19 cellular contexts compared by ENCODE assay signal in the genomic region with DNA sequence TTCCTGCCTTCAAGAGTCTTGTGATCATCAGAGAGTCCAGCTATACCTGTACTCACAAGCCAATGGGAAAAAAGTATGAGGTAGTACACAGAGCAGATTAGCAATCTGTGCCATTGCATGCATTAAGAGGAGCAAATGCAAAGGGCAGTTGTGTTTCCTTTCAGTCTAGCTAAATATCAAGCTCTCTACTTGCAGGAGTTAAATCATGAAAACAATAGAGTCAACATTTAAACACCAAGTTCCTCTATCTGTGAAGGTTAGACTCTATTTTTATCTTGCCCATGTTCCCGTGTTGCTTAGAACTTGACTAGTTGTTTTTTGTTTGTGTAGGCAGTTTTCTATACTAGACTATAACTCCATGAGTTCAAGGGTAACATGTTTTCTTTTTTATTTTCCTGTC. TPM values are rescaled to one million over a fixed set of nuclear protein-coding genes. Genes with fewer than 3 reads are reported as not detected.
DNase-seq lines count a peak whose midpoint lies in the region; ATAC-seq, FAIRE-seq and TF ChIP-seq lines count a peak whose summit lies in the region.
"Had no signal": no experiment of that assay in that cellular context is flagged by ENCODE, and none has a peak within 500 bp of the region (broad histone marks: within the 10 kb centered on the region; RNA-seq: fewer than 3 reads in every experiment).

No MANE protein-coding gene starts in this region.

- no peaks in the 10 kb centered on the region for H3K27me3 ChIP-seq in MM.1S (replicated peaks; ENCODE audit: insufficient read depth, low read length)
- peaks cover 0 to 15% (median 10%) of the 10 kb centered on the region in 4 experiments; a peak in 6 of 7 replicates for H3K27me3 ChIP-seq in H1 (replicated peaks in 1 of 4; ENCODE audit: control insufficient read depth in 3 of 4, extremely low read depth in 1 of 4, insufficient read depth in 3 of 4, low read length in 3 of 4)
- no peaks in the 10 kb centered on the region for H3K27me3 ChIP-seq in right lobe of liver
- no peaks in the 10 kb centered on the region for H3K27me3 ChIP-seq in upper lobe of right lung
- H3K27me3 ChIP-seq in H7 (ENCODE audit: control insufficient read depth, insufficient read depth, low read length): peaks cover 10% of the 10 kb centered on the region

- H2BK20ac ChIP-seq in H1 (ENCODE audit: low read length): no peak overlapping the region; the same call in 1 of the 2 replicates

- H2AFZ ChIP-seq in MM.1S (ENCODE audit: low read length) (0 out of 2 replicates have a peak overlapping the region, but pooled peaks have one; percentile 0), H1 (ENCODE audit: low read length) (no peak overlapping the region)
- H2AFZ ChIP-seq: GM23248 had no signal

- H3K4me2 ChIP-seq in A549: no peak overlapping the region
- H3K4me2 ChIP-seq in MM.1S (ENCODE audit: low read depth, low read length): peak overlapping the region; percentile 40; the same call in 1 of the 2 replicates
- H3K4me2 ChIP-seq in H1 (ENCODE audit: insufficient read depth in 1 of 2, low read depth in 2 of 2, low read length in 2 of 2): no peak overlapping the region

- H4K20me1 ChIP-seq in MM.1S (ENCODE audit: insufficient read depth, low read length) (no peaks in the 10 kb centered on the region), H1 (replicated peaks in 1 of 2; ENCODE audit: control insufficient read depth in 1 of 2, insufficient read depth in 2 of 2, low read length in 2 of 2) (no peaks in the 10 kb centered on the region)

- POLR2A ChIA-PET in A549 (lab: Yijun Ruan, JAX): no interaction called here
- POLR2A ChIA-PET in H1 (lab: Charles Lee; ENCODE audit: partially characterized antibody): no interaction called here

- 3% methylated on average over 1 of the region's 1 CpG for WGBS in A549 (ENCODE audit: missing lambda C conversion rate)
- WGBS in H1 (ENCODE audit: extremely low coverage in 1 of 2, insufficient coverage in 1 of 2, insufficient read length in 1 of 2, insufficient replicate concordance in 2 of 2, low coverage in 1 of 2, low lambda C conversion rate in 2 of 2, missing lambda C conversion rate in 1 of 2), 2 experiments: 92% methylated on average over 1 of the region's 1 CpG; no CpG with 5 or more reads in 1 of the 2 experiments
- WGBS in right lobe of liver (ENCODE audit: insufficient coverage, low coverage, low lambda C conversion rate, missing lambda C conversion rate): 17% methylated on average over 1 of the region's 1 CpG

- TF ChIP-seq POLR2A in A549 (IDR thresholded peaks at IDR 0.05; ENCODE audit: low read length) (no peak), H1 (IDR thresholded peaks at IDR 0.05; ENCODE audit: control extremely low read depth in 1 of 2, low read depth in 2 of 2, low read length in 2 of 2) (no peak), right lobe of liver (IDR thresholded peaks at IDR 0.05) (no peak)

- H3K4me3 ChIP-seq in A549: no peak overlapping the region
- no peak overlapping the region for H3K4me3 ChIP-seq in MM.1S (ENCODE audit: low read length)
- H3K4me3 ChIP-seq in H1 (ENCODE audit: extremely low read depth in 1 of 4, insufficient read depth in 2 of 4, low read depth in 3 of 4, low read length in 4 of 4): no peak overlapping the region
- no peak overlapping the region for H3K4me3 ChIP-seq in right lobe of liver
- no peak overlapping the region for H3K4me3 ChIP-seq in upper lobe of right lung
- no peak overlapping the region for H3K4me3 ChIP-seq in H7 (ENCODE audit: insufficient read depth, low read depth, low read length)
- H3K4me3 ChIP-seq: GM12878, GM23248 had no signal

- FAIRE-seq in A549 (lab: Jason Lieb, UNC) (no peak), H1 (lab: Jason Lieb, UNC) (no peak)
- FAIRE-seq: GM12878 had no signal

- H3K9me3 ChIP-seq in A549 (peaks cover 32% of the 10 kb centered on the region; the same call in 2 of the 3 replicates), MM.1S (replicated peaks; ENCODE audit: insufficient read depth, low read length) (no peaks in the 10 kb centered on the region), H1 (ENCODE audit: insufficient read depth in 2 of 2, low read depth in 1 of 2, low read length in 1 of 2) (peaks cover 13 to 14% of the 10 kb centered on the region in 2 experiments), right lobe of liver (peaks cover 0 to 4% (median 0%) of the 10 kb centered on the region in 4 donors), upper lobe of right lung (peaks cover 23% of the 10 kb centered on the region)
- H3K9me3 ChIP-seq: BE2C had no signal

- intact Hi-C loops in right lobe of liver (cut with DNase I) (no loop called here), upper lobe of right lung (cut with DNase I) (no loop called here)

- no peak overlapping the region for H4K5ac ChIP-seq in H1 (ENCODE audit: insufficient read length, low read depth, low read length)

- no peak overlapping the region for H2BK15ac ChIP-seq in H1 (ENCODE audit: low read length)

- ATAC-seq in A549 (no peak), right lobe of liver (no peak), upper lobe of right lung (no peak)
- ATAC-seq: GM12878 had no signal

- H3K14ac ChIP-seq in H1 (ENCODE audit: insufficient read length): no peak overlapping the region

- H3K27ac ChIP-seq in A549 (no peak overlapping the region), MM.1S (ENCODE audit: low read length) (peak overlapping the region; percentile 54; the same call in 1 of the 2 replicates), H1 (ENCODE audit: low read depth, low read length) (no peak overlapping the region), right lobe of liver (peak overlapping the region in 2 of 3 donors; percentile 25 to 41), upper lobe of right lung (no peak overlapping the region)
- H3K27ac ChIP-seq: GM23248 had no signal

- CTCF ChIA-PET in A549 (lab: Yijun Ruan, JAX): interaction anchor here (0.8 to 1.8 kb wide), 8 partner anchors 8 to 155 kb away, joined by 3 to 4 read pairs (median 3); no protein-coding TSS in a partner anchor
- CTCF ChIA-PET in H1 (lab: Charles Lee; ENCODE audit: partially characterized antibody): interaction anchor here (0.6 to 2.1 kb wide), 9 partner anchors 8 to 405 kb away, joined by 3 to 20 read pairs (median 3); no protein-coding TSS in a partner anchor

- H3K4me1 ChIP-seq in A549: peaks cover 5% of the 10 kb centered on the region; the same call in 1 of the 3 replicates
- peaks cover 27% of the 10 kb centered on the region for H3K4me1 ChIP-seq in MM.1S (ENCODE audit: low read length)
- H3K4me1 ChIP-seq in H1 (replicated peaks in 1 of 4; ENCODE audit: control insufficient read depth in 3 of 4, insufficient read depth in 4 of 4, low read length in 3 of 4): peaks cover 0 to 7% (median 4%) of the 10 kb centered on the region in 4 experiments; a peak in 4 of 7 replicates
- peaks cover 0 to 18% (median 6%) of the 10 kb centered on the region in 4 donors for H3K4me1 ChIP-seq in right lobe of liver
- peaks cover 16% of the 10 kb centered on the region for H3K4me1 ChIP-seq in upper lobe of right lung
- H3K4me1 ChIP-seq: BE2C had no signal

- H3K79me1 ChIP-seq in H1 (ENCODE audit: low read depth, low read length): no peaks in the 10 kb centered on the region; the same call in 1 of the 2 replicates

- H3K36me3 ChIP-seq in MM.1S (replicated peaks; ENCODE audit: insufficient read depth, low read length) (no peaks in the 10 kb centered on the region), H1 (ENCODE audit: control insufficient read depth in 2 of 4, insufficient read depth in 4 of 4, low read length in 3 of 4) (peaks cover 0 to 5% (median 0%) of the 10 kb centered on the region in 4 experiments; a peak in 2 of 8 replicates), right lobe of liver (no peaks in the 10 kb centered on the region), upper lobe of right lung (no peaks in the 10 kb centered on the region), H7 (replicated peaks; ENCODE audit: control insufficient read depth, insufficient read depth, low read length) (no peaks in the 10 kb centered on the region)
- H3K36me3 ChIP-seq: BE2C had no signal

- no peak overlapping the region for H4K8ac ChIP-seq in H1 (ENCODE audit: extremely low read depth, insufficient read depth, low read length)

- peaks cover 4% of the 10 kb centered on the region; the same call in 1 of the 2 replicates for H3K23me2 ChIP-seq in H1 (ENCODE audit: low read depth, low read length)

- H3K9ac ChIP-seq in MM.1S (ENCODE audit: low read length): no peak overlapping the region
- H3K9ac ChIP-seq in H1 (replicated peaks in 1 of 4; ENCODE audit: extremely low read depth in 1 of 4, low read depth in 3 of 4, low read length in 3 of 4): no peak overlapping the region
- H3K9ac ChIP-seq: GM23248 had no signal

- no peak for TF ChIP-seq RAD21 in A549 (conservative IDR thresholded peaks at IDR 0.05 in 1 of 2, IDR thresholded peaks at IDR 0.05 in 1 of 2)
- no peak for TF ChIP-seq RAD21 in H1 (IDR thresholded peaks at IDR 0.05 in 1 of 2, conservative IDR thresholded peaks at IDR 0.05 in 1 of 2; ENCODE audit: low read depth in 2 of 2, low read length in 2 of 2)

- no peak overlapping the region for H3K23ac ChIP-seq in H1 (ENCODE audit: insufficient read length)

- H2BK5ac ChIP-seq in H1 (ENCODE audit: low read depth, low read length): no peak overlapping the region

- H3F3A ChIP-seq in MM.1S (ENCODE audit: insufficient read depth, low read length): peaks cover 15% of the 10 kb centered on the region

- no peak overlapping the region for H3K18ac ChIP-seq in H1 (ENCODE audit: extremely low read depth, low read length)

- TF ChIP-seq CTCF in A549 (IDR thresholded peaks at IDR 0.05): no peak
- no peak for TF ChIP-seq CTCF in MM.1S (IDR thresholded peaks at IDR 0.05; ENCODE audit: low read length)
- TF ChIP-seq CTCF in H1 (IDR thresholded peaks at IDR 0.05; ENCODE audit: control extremely low read depth in 1 of 3, insufficient read depth in 1 of 3, low read depth in 1 of 3, low read length in 3 of 3): no peak
- TF ChIP-seq CTCF in right lobe of liver (IDR thresholded peaks at IDR 0.05): no peak
- TF ChIP-seq CTCF in upper lobe of right lung (IDR thresholded peaks at IDR 0.05): no peak

- H4K91ac ChIP-seq in H1 (replicated peaks; ENCODE audit: insufficient read length, low read length): peak overlapping the region; percentile 52

- H3K4ac ChIP-seq in H1 (replicated peaks; ENCODE audit: insufficient read length, low read depth, low read length): no peak overlapping the region

- H3K56ac ChIP-seq in H1 (replicated peaks; ENCODE audit: insufficient read length, low read depth, low read length): no peak overlapping the region

- no peak overlapping the region for H2AK5ac ChIP-seq in H1 (ENCODE audit: low read depth, low read length)

- TF ChIP-seq EP300 in A549 (IDR thresholded peaks at IDR 0.05) (no peak), H1 (IDR thresholded peaks at IDR 0.05; ENCODE audit: borderline replicate concordance in 1 of 2, low read depth in 2 of 2, low read length in 2 of 2) (no peak)

- H3K79me2 ChIP-seq in MM.1S (ENCODE audit: low read length): no peaks in the 10 kb centered on the region
- H3K79me2 ChIP-seq in H1 (ENCODE audit: control insufficient read depth in 1 of 2, insufficient read depth in 2 of 2, low read length in 2 of 2): no peaks in the 10 kb centered on the region

- no peaks in the 10 kb centered on the region for H3K9me2 ChIP-seq in MM.1S (replicated peaks; ENCODE audit: insufficient read depth, low read length)

- DNase-seq in A549 (ENCODE audit: low read depth in 1 of 2, low spot score in 1 of 2) (no peak), MM.1S (peak; percentile 24), H1 (ENCODE audit: low read depth in 1 of 2, low spot score in 2 of 2) (no peak), right lobe of liver (no peak), COLO668 (lab: John Stamatoyannopoulos, UW; ENCODE audit: unreplicated experiment) (no peak), upper lobe of right lung (no peak), H7 (no peak)
- DNase-seq: ACHN; BE2C; C1 segment of cervical spinal cord; Calu3; CD4-positive, alpha-beta T cell; DMS79 treated with DMSO at 0.1 percent for 48 hours; GF-D8; GM23248; H9; KG1 had no signal

- H2BK120ac ChIP-seq in H1 (replicated peaks; ENCODE audit: low read depth, low read length): no peak overlapping the region

- no peak overlapping the region for H2BK12ac ChIP-seq in H1 (ENCODE audit: low read depth, low read length)

RNA-seq across cellular contexts. Expression of a gene that starts 4.7 kb away (rescaled TPM):
- polyA plus RNA-seq in A549 (2011; rRNA removed): 0.05 TPM in 1 of 2 replicates, not detected in the other
- polyA plus RNA-seq in A549 (2012; cell fraction: cytosol; rRNA removed): 0.01 TPM in 2 replicates
- polyA plus RNA-seq in A549 (2012; cell fraction: nucleus; rRNA removed): 0.04 TPM in 1 of 2 replicates, not detected in the other
- 0.03 to 0.09 TPM in 2 of 3 replicates, not detected in the other for polyA plus RNA-seq in A549 (2017; fragmentation: RNase III; extraction: RNeasy Plus Mini Kit Qiagen cat#74134 plus additional on column Dnase treatment)
- not detected in 2 replicates for polyA minus RNA-seq in A549 (2011; rRNA and poly(A)+ RNA removed)
- total RNA-seq in H1 (2021; fragmentation: NEBNext Ultra II Directional; extraction: Animal tissue kit (Norgen Biotek cat#: 25700)): 3.5 and 3.6 TPM in 2 replicates
- polyA plus RNA-seq in H1 (2011; rRNA removed): 11.9 and 13.8 TPM in 2 replicates
- 13.6 TPM for polyA plus RNA-seq in H1 (2011; cell fraction: cytosol; rRNA removed)
- polyA plus RNA-seq in H1 (2011; cell fraction: nucleus; rRNA removed): 49.4 TPM
- polyA plus RNA-seq in H1 (2012, experiment 1 of 2): 9.6 to 13.6 TPM (median 12.0 TPM) in 4 replicates
- 4.5 TPM for polyA plus RNA-seq in H1 (2012, experiment 2 of 2)
- 1.1 TPM for polyA plus RNA-seq in H1 (2013, experiment 1 of 2)
- 0.57 TPM for polyA plus RNA-seq in H1 (2013, experiment 2 of 2)
- polyA minus RNA-seq in H1 (2011; rRNA and poly(A)+ RNA removed): 15.2 TPM in 2 replicates
- polyA minus RNA-seq in H1 (2011; cell fraction: cytosol; rRNA and poly(A)+ RNA removed): 7.3 TPM
- polyA minus RNA-seq in H1 (2011; cell fraction: nucleus; rRNA and poly(A)+ RNA removed): 19.7 TPM
- 10 to 100 TPM; 28.2 to 86.0 (median 45.0) TPM for total RNA-seq in right lobe of liver
- total RNA-seq in upper lobe of right lung: 43.3 TPM
- 20.5 and 22.7 TPM in 2 replicates for total RNA-seq in H7 (2014; rRNA removed; shearing (Covaris generic))
- total RNA-seq: A172; CD4-positive, alpha-beta T cell; GM12878 had no signal

Comparison
In these comparisons a context has a peak if more than half of its experiments do, and no peak if none do; other contexts are left out.
1. H3K27ac ChIP-seq: peak in MM.1S (single experiment) and right lobe of liver (2 of 3); none in A549 (0 of 2), H1 (single experiment) and upper lobe of right lung (single experiment).